Comparison of ENCODE assay signal across 17 cellular contexts in the genomic region with DNA sequence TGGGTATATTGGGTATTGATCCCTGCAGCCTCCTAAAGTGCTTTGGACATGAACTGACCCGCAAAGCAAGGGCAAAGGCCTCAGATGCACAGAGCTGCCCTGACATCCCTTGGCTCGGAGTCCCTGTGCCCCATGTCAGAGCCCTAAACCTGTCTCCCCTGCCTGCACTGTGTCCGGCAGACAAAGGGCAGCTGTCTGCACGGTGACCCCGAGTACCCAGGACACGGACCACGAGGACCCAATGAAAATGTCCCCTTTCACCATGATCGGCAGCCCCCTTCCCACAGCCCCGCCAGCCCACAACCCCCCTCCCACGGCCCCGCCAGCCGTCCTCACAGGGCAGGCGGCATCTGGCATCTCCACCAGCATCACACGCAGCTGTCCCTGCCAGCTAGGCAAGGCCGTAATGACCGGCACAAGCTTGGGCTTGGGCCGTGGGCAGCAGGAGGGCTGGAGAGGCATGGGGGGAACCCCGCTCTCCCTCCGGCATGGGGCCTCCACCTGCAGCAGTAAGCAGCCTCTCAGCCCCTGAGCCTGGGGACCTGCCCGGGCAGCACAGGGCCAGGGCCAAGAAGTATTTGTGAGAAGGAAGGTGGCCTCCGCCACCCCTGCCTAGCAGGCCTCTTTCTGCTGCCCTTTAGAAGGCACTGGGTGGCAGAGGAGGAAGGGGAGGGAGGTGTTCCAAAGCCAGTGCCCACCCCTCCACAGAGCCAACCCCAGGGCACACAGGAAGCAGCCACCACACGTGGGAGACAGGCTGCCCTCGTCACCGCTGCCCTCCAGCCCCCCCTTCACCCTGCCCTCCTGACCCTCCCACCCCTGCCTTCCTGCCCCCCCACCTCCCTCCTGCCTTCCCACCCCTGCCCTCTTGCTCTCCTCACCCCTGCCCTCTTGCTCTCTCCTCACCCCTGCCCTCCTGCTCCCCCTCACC. TPM values are rescaled to one million over a fixed set of nuclear protein-coding genes. Genes with fewer than 3 reads are reported as not detected.
DNase-seq lines count a peak whose midpoint lies in the region; ATAC-seq and TF ChIP-seq lines count a peak whose summit lies in the region.
"Had no signal": no experiment of that assay in that cellular context is flagged by ENCODE, and none has a peak within 500 bp of the region (broad histone marks: within the 10 kb centered on the region; RNA-seq: fewer than 3 reads in every experiment).

No MANE protein-coding gene starts in this region.

- no peaks in the 10 kb centered on the region for H3K27me3 Mint-ChIP-seq in activated T-cell treated with anti-CD3 and anti-CD28 coated beads, Interleukin-2, amount 50 U/mL, for 72 hours (ENCODE audit: low read depth)
- H3K27me3 Mint-ChIP-seq in activated T-cell treated with anti-CD3 and anti-CD28 coated beads, Interleukin-2, amount 50 U/mL, for 4 hours (ENCODE audit: low read depth), result no peaks in the 10 kb centered on the region
- H3K27me3 Mint-ChIP-seq in immature natural killer cell (ENCODE audit: low read depth in 3 of 3), result peaks cover 1 to 2% (median 2%) of the 10 kb centered on the region in 3 donors
- no peaks in the 10 kb centered on the region for H3K27me3 Mint-ChIP-seq in stimulated activated naive B cell treated with anti-CD40 and anti-IgM and Interleukin-4, amounts not matched to agents 10 μg/mL and 1 μg/mL and 100 μg/mL, for 72 hours

- no peaks in the 10 kb centered on the region; the same call in 1 of the 2 replicates for H3K36me3 ChIP-seq in Panc1 (ENCODE audit: control insufficient read depth, insufficient read depth, low read length)

- H3K27ac Mint-ChIP-seq in activated T-cell treated with anti-CD3 and anti-CD28 coated beads, Interleukin-2, amount 50 U/mL, for 72 hours, result no peak overlapping the region
- H3K27ac Mint-ChIP-seq in immature natural killer cell, result no peak overlapping the region
- peak overlapping the region; percentile 96 for H3K27ac Mint-ChIP-seq in stimulated activated naive B cell treated with anti-CD40 and anti-IgM and Interleukin-4, amounts not matched to agents 10 μg/mL and 1 μg/mL and 100 μg/mL, for 72 hours

- ATAC-seq in activated T-cell treated with anti-CD3 and anti-CD28 coated beads, Interleukin-2, amount 50 U/mL, for 72 hours (replicated peaks in 1 of 2), result peak; percentile 23 to 28
- ATAC-seq in activated T-cell treated with anti-CD3 and anti-CD28 coated beads, Interleukin-2, amount 50 U/mL, for 4 hours, result no peak
- ATAC-seq in Panc1, result peak; percentile 39
- peak; percentile 22 to 33 for ATAC-seq in stimulated activated naive B cell treated with anti-CD40 and anti-IgM and Interleukin-4, amounts not matched to agents 10 μg/mL and 1 μg/mL and 100 μg/mL, for 72 hours (replicated peaks)
- ATAC-seq in GM21825 (IDR thresholded peaks at IDR 0.05; ENCODE audit: unreplicated experiment), result no peak
- ATAC-seq: body of pancreas had no signal

- H3K9me3 ChIP-seq in Panc1 (ENCODE audit: control insufficient read depth, insufficient read depth, low read depth, low read length), result no peaks in the 10 kb centered on the region
- H3K9me3 ChIP-seq: body of pancreas, esophagus muscularis mucosa, psoas muscle had no signal

- H3K36me3 Mint-ChIP-seq in activated T-cell treated with anti-CD3 and anti-CD28 coated beads, Interleukin-2, amount 50 U/mL, for 72 hours (ENCODE audit: insufficient read depth in 2 of 2), result peaks cover 0 to 4% of the 10 kb centered on the region in 2 donors
- H3K36me3 Mint-ChIP-seq in activated T-cell treated with anti-CD3 and anti-CD28 coated beads, Interleukin-2, amount 50 U/mL, for 4 hours (ENCODE audit: insufficient read depth), result peaks cover 3% of the 10 kb centered on the region
- peaks cover 0 to 11% (median 10%) of the 10 kb centered on the region in 3 donors for H3K36me3 Mint-ChIP-seq in immature natural killer cell
- peaks cover 60 to 86% of the 10 kb centered on the region in 2 donors for H3K36me3 Mint-ChIP-seq in stimulated activated naive B cell treated with anti-CD40 and anti-IgM and Interleukin-4, amounts not matched to agents 10 μg/mL and 1 μg/mL and 100 μg/mL, for 72 hours

- POLR2A ChIA-PET in Panc1 (lab: Charles Lee), result interaction anchor here (0.6 kb wide), 2 partner anchors 29 to 70 kb away, joined by 3 read pairs; no protein-coding TSS in a partner anchor

- no peaks in the 10 kb centered on the region for H3K9me3 Mint-ChIP-seq in activated T-cell treated with anti-CD3 and anti-CD28 coated beads, Interleukin-2, amount 50 U/mL, for 72 hours
- no peaks in the 10 kb centered on the region for H3K9me3 Mint-ChIP-seq in activated T-cell treated with anti-CD3 and anti-CD28 coated beads, Interleukin-2, amount 50 U/mL, for 4 hours
- H3K9me3 Mint-ChIP-seq in immature natural killer cell, result no peaks in the 10 kb centered on the region
- no peaks in the 10 kb centered on the region for H3K9me3 Mint-ChIP-seq in stimulated activated naive B cell treated with anti-CD40 and anti-IgM and Interleukin-4, amounts not matched to agents 10 μg/mL and 1 μg/mL and 100 μg/mL, for 72 hours

- no peak for DNase-seq in activated T-cell treated with anti-CD3 and anti-CD28 coated beads, Interleukin-2, amount 50 U/mL, for 72 hours
- no peak for DNase-seq in activated T-cell treated with anti-CD3 and anti-CD28 coated beads, Interleukin-2, amount 50 U/mL, for 4 hours
- DNase-seq in Panc1 (ENCODE audit: low read depth, low spot score) (no peak), immature natural killer cell (peak; percentile 40 to 61 (median 47)), NCI-H748 treated with DMSO at 0.1 percent for 48 hours (lab: John Stamatoyannopoulos, UW) (no peak), NCI-H748 (lab: John Stamatoyannopoulos, UW; ENCODE audit: unreplicated experiment) (no peak)
- DNase-seq in stimulated activated naive B cell treated with anti-CD40 and anti-IgM and Interleukin-4, amounts not matched to agents 10 μg/mL and 1 μg/mL and 100 μg/mL, for 72 hours, result no peak
- DNase-seq: activated CD8-positive, alpha-beta memory T cell treated with anti-CD3 and anti-CD28 coated beads for 24 hours; activated gamma-delta T cell treated with Interleukin-2 at 50 U/mL for 16 hours; body of pancreas; dermis blood vessel endothelial cell; kidney; NCI-H2081 treated with DMSO at 0.1 percent for 48 hours; psoas muscle; T1000 had no signal

- CTCF ChIA-PET in Panc1 (lab: Charles Lee), result no interaction called here

- no peak overlapping the region for H3K4me3 ChIP-seq in Panc1 (ENCODE audit: low read depth in 2 of 2, low read length in 2 of 2)
- H3K4me3 ChIP-seq: body of pancreas, esophagus muscularis mucosa, psoas muscle had no signal

- intact Hi-C loops in Panc1 (cut with micrococcal nuclease; ENCODE audit: unreplicated experiment), result no loop called here

- no peak overlapping the region for H3K4me3 Mint-ChIP-seq in activated T-cell treated with anti-CD3 and anti-CD28 coated beads, Interleukin-2, amount 50 U/mL, for 72 hours
- H3K4me3 Mint-ChIP-seq in activated T-cell treated with anti-CD3 and anti-CD28 coated beads, Interleukin-2, amount 50 U/mL, for 4 hours, result no peak overlapping the region
- no peak overlapping the region for H3K4me3 Mint-ChIP-seq in immature natural killer cell
- H3K4me3 Mint-ChIP-seq in stimulated activated naive B cell treated with anti-CD40 and anti-IgM and Interleukin-4, amounts not matched to agents 10 μg/mL and 1 μg/mL and 100 μg/mL, for 72 hours, result peak overlapping the region; percentile 4 to 52

- TF ChIP-seq CTCF in Panc1 (IDR thresholded peaks at IDR 0.05), result no peak

- peaks cover 5% of the 10 kb centered on the region for H3K4me1 ChIP-seq in Panc1 (ENCODE audit: control insufficient read depth, insufficient read depth, low read length)
- H3K4me1 ChIP-seq: body of pancreas, psoas muscle had no signal

- no peak overlapping the region for H3K27ac ChIP-seq in Panc1 (ENCODE audit: low read length)
- H3K27ac ChIP-seq: body of pancreas, esophagus muscularis mucosa, psoas muscle had no signal

- in situ Hi-C loops in Panc1 (cut with HindIII; ENCODE audit: low pct_unique_long_range_greater_than_20kb, low sequenced_read_pairs), result no loop called here

- peaks cover 14% of the 10 kb centered on the region for H3K4me1 Mint-ChIP-seq in activated T-cell treated with anti-CD3 and anti-CD28 coated beads, Interleukin-2, amount 50 U/mL, for 72 hours (ENCODE audit: low read depth)
- H3K4me1 Mint-ChIP-seq in activated T-cell treated with anti-CD3 and anti-CD28 coated beads, Interleukin-2, amount 50 U/mL, for 4 hours (ENCODE audit: low read depth), result peaks cover 22% of the 10 kb centered on the region
- H3K4me1 Mint-ChIP-seq in immature natural killer cell, result peaks cover 31 to 35% of the 10 kb centered on the region in 2 donors
- H3K4me1 Mint-ChIP-seq in stimulated activated naive B cell treated with anti-CD40 and anti-IgM and Interleukin-4, amounts not matched to agents 10 μg/mL and 1 μg/mL and 100 μg/mL, for 72 hours, result peaks cover 59 to 95% of the 10 kb centered on the region in 2 donors

- BruUV-seq in Panc1 (replicated peaks; lab: Mats Ljungman, UMichigan), result no TSS peak

- no peaks in the 10 kb centered on the region for H3K27me3 ChIP-seq in Panc1 (ENCODE audit: control insufficient read depth, insufficient read depth, low read length)
- H3K27me3 ChIP-seq: body of pancreas, esophagus muscularis mucosa had no signal

RNA-seq across cellular contexts. Expression of a gene that starts 10.1 kb away (rescaled TPM):
- 10 to 100 TPM; 63.6 to 79.3 TPM for total RNA-seq in activated T-cell treated with anti-CD3 and anti-CD28 coated beads, Interleukin-2, amount 50 U/mL, for 72 hours
- total RNA-seq in activated T-cell treated with anti-CD3 and anti-CD28 coated beads, Interleukin-2, amount 50 U/mL, for 4 hours, result 100 to 1,000 TPM in 1 of 3 donors, 10 to 100 TPM in 2; 83.7 to 105 (median 96.8) TPM
- 92.6 TPM for total RNA-seq in Panc1 (2021; ENCODE audit: unreplicated experiment)
- 114 TPM for polyA plus RNA-seq in Panc1 (2012; ENCODE audit: insufficient read length)
- polyA plus RNA-seq in immature natural killer cell, result 10 to 100 TPM; 63.0 to 74.3 (median 67.4) TPM

RNA-seq across cellular contexts. Expression of a gene that starts 10.1 kb away (rescaled TPM):
- total RNA-seq in activated T-cell treated with anti-CD3 and anti-CD28 coated beads, Interleukin-2, amount 50 U/mL, for 72 hours, result 10 to 100 TPM; 31.7 to 39.9 TPM
- total RNA-seq in activated T-cell treated with anti-CD3 and anti-CD28 coated beads, Interleukin-2, amount 50 U/mL, for 4 hours, result 10 to 100 TPM; 49.9 to 56.5 (median 51.2) TPM
- 49.9 TPM for total RNA-seq in Panc1 (2021; ENCODE audit: unreplicated experiment)
- polyA plus RNA-seq in Panc1 (2012; ENCODE audit: insufficient read length), result 43.1 TPM
- polyA plus RNA-seq in immature natural killer cell, result 10 to 100 TPM; 24.5 to 47.2 (median 33.1) TPM

RNA-seq across cellular contexts. Expression of a gene that starts 19.4 kb away (rescaled TPM):
- 10 to 100 TPM; 51.2 to 63.8 TPM for total RNA-seq in activated T-cell treated with anti-CD3 and anti-CD28 coated beads, Interleukin-2, amount 50 U/mL, for 72 hours
- 10 to 100 TPM; 55.8 to 59.4 (median 57.9) TPM for total RNA-seq in activated T-cell treated with anti-CD3 and anti-CD28 coated beads, Interleukin-2, amount 50 U/mL, for 4 hours
- total RNA-seq in Panc1 (2021; ENCODE audit: unreplicated experiment), result 70.8 TPM
- polyA plus RNA-seq in Panc1 (2012; ENCODE audit: insufficient read length), result 68.1 TPM
- 100 to 1,000 TPM in 1 of 3 donors, 10 to 100 TPM in 2; 85.0 to 166 (median 97.0) TPM for polyA plus RNA-seq in immature natural killer cell

Comparison
In these comparisons a context has a peak if more than half of its experiments do, and no peak if none do; other contexts are left out.
1. ATAC-seq: peak in activated T-cell treated with anti-CD3 and anti-CD28 coated beads, Interleukin-2, amount 50 U/mL, for 72 hours (2 of 2), Panc1 (single experiment) and stimulated activated naive B cell treated with anti-CD40 and anti-IgM and Interleukin-4, amounts not matched to agents 10 μg/mL and 1 μg/mL and 100 μg/mL, for 72 hours (2 of 2); none in activated T-cell treated with anti-CD3 and anti-CD28 coated beads, Interleukin-2, amount 50 U/mL, for 4 hours (0 of 2) and GM21825 (single experiment).
2. DNase-seq: peak in immature natural killer cell (3 of 3); none in activated T-cell treated with anti-CD3 and anti-CD28 coated beads, Interleukin-2, amount 50 U/mL, for 72 hours (0 of 2), activated T-cell treated with anti-CD3 and anti-CD28 coated beads, Interleukin-2, amount 50 U/mL, for 4 hours (single experiment), Panc1 (single experiment), stimulated activated naive B cell treated with anti-CD40 and anti-IgM and Interleukin-4, amounts not matched to agents 10 μg/mL and 1 μg/mL and 100 μg/mL, for 72 hours (single experiment), NCI-H748 treated with DMSO at 0.1 percent for 48 hours (single experiment) and NCI-H748 (single experiment).
3. H3K4me3 Mint-ChIP-seq: peak in stimulated activated naive B cell treated with anti-CD40 and anti-IgM and Interleukin-4, amounts not matched to agents 10 μg/mL and 1 μg/mL and 100 μg/mL, for 72 hours (2 of 2); none in activated T-cell treated with anti-CD3 and anti-CD28 coated beads, Interleukin-2, amount 50 U/mL, for 72 hours (0 of 2), activated T-cell treated with anti-CD3 and anti-CD28 coated beads, Interleukin-2, amount 50 U/mL, for 4 hours (single experiment) and immature natural killer cell (0 of 5).